23 cellular contexts compared by ENCODE assay signal in the genomic region with DNA sequence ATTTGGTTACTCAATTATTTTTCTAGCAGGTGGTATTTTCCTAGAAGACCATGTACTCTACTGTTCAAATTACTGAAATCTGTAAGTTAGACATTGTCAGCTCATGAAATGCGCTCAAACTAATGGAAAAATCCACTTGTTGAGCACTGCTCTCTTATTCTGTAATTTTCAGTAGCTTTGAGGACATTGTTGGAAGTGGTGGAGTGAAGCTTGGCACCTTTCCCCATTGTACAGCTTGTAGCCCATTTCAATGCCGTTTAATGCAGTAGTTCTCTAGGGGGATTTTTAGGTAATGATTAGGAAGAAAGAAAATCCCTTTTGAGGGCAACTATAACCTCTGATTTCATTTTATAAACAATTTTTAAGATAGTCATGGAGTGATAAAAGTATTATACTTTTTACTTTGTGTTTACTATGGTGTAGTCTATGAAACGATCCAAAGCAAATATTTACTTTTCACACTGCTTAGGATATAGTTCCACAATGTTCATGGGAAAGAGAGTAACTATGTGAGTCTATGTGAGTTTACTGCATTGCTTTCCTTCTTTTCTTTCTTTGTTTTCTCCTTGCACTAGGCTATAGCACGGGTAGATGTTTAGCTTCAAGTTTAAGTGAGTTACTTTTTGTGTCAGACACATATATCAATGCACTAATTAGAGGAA.
"Had no signal": no experiment of that assay in that cellular context is flagged by ENCODE, and none has a peak within 500 bp of the region (broad histone marks: within the 10 kb centered on the region; RNA-seq: fewer than 3 reads in every experiment).

No MANE protein-coding gene starts in this region.

- H3K9me3 ChIP-seq: ovary, right lobe of liver, testis had no signal

- H3K4me1 ChIP-seq: esophagus squamous epithelium, heart right ventricle, lower lobe of right lung, right lobe of liver, testis, tibial nerve, upper lobe of left lung had no signal

- ATAC-seq: effector memory CD8-positive, alpha-beta T cell; heart right ventricle; left cardiac atrium; left ventricle myocardium superior; lower lobe of right lung; natural killer cell had no signal

- H3K27ac ChIP-seq: esophagus squamous epithelium, heart right ventricle, lower lobe of right lung, ovary, right lobe of liver, stomach, testis, tibial nerve, upper lobe of left lung had no signal

- H3K4me3 ChIP-seq: esophagus squamous epithelium, heart right ventricle, lower lobe of right lung, ovary, right lobe of liver, stomach, testis, tibial nerve, upper lobe of left lung had no signal

- H3K27me3 ChIP-seq: esophagus squamous epithelium, heart right ventricle, ovary, right lobe of liver, stomach, testis, tibial nerve, upper lobe of left lung had no signal

- H3K36me3 ChIP-seq: esophagus squamous epithelium, heart right ventricle, lower lobe of right lung, ovary, right lobe of liver, stomach, tibial nerve, upper lobe of left lung had no signal

- DNase-seq: cortex of kidney; effector memory CD8-positive, alpha-beta T cell; erythroblast; esophagus squamous epithelium; foreskin melanocyte; glutamatergic neuron; heart right ventricle; hippocampal formation; left cardiac atrium; left ventricle myocardium superior; lower lobe of right lung; natural killer cell; occipital lobe; ovary; right lobe of liver; small intestine; stimulated activated CD4-positive, alpha-beta T cell treated with anti-CD3 and anti-CD28 coated beads, Interleukin-15, amount 100 ng/mL, for 24 hours; stimulated activated CD4-positive, alpha-beta T cell treated with anti-CD3 and anti-CD28 coated beads, Interleukin-2, amount 100 ng/mL, for 48 hours; stimulated activated naive CD4-positive, alpha-beta T cell treated with Interleukin-2 at 50 U/mL for 16 hours; stomach; testis; upper lobe of left lung had no signal
